In the genomic region with DNA sequence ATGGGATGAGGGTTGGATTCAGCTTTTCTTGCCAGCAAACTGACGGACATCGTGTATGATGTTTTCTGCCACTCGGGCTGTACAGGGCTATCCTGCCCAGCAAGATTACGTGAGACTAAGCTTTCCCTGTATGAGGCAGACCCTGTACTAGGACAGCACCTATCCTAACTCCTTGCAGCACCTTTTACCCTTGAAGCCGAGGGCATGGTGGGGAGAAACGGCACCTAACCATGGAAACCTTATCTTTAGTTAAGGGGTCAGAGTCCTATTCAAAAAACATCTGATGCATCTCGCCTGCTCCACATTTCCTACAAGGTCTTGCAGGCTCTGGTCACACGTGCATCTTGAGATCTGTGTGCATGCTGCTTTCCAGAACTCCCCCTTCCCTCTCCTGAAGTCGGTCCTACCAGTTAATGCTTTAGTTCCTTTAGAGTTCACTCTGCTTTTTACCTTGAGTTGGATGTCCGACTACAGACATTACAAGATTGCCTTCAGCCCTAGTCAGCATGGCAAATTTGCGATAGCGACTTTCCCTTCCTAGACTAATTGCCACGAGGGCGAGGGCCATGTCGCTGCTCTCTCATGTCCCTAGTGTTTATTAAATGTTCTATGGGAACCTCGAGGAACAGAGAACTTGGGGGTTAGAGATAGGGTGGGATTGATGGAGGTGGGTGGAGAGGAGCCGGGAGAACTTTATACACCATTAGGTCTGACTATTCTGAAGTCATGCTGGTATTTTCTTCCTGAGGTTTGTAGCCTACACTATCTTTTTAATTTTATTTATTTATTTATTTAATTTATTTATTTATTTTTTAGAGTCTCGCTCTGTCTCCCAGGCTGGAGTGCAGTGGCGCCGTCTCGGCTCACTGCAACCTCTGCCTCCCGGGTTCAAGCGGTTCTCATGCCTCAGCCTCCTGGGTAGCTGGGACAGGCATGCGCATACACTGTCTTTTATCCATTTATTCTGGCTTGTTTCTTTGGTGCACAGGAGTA, we compare ENCODE assay signal across 1 cellular context.
TF ChIP-seq lines count a peak whose summit lies in the region.

No MANE protein-coding gene starts in this region.

TF ChIP-seq in K562, 482 proteins besides CTCF, POLR2A, EP300 and RAD21 (continued from another document and continues in another):
- TF ChIP-seq MNT (conservative IDR thresholded peaks at IDR 0.05) (peak; percentile 53 to 56; a peak in 3 of 4 replicates), MXI1 (IDR thresholded peaks at IDR 0.05; ENCODE audit: low read depth, low read length) (0 out of 2 replicates have a peak, but pooled peaks have one; percentile 33), GMEB1 (CRISPR knock-in tag; IDR thresholded peaks at IDR 0.05) (no peak), PRDM10 (IDR thresholded peaks at IDR 0.05; ENCODE audit: partially characterized antibody) (peak; percentile 47), HEY1 (CRISPR knock-in tag; IDR thresholded peaks at IDR 0.05; ENCODE audit: borderline replicate concordance) (no peak), POLR2AphosphoS5 (IDR thresholded peaks at IDR 0.05; ENCODE audit: control insufficient read depth, insufficient read depth, low read depth, low read length) (peak; percentile 69; the same call in 1 of the 2 replicates), TOE1 (IDR thresholded peaks at IDR 0.05; ENCODE audit: borderline replicate concordance) (0 out of 2 replicates have a peak, but pooled peaks have one; percentile 21), TOE1 (CRISPR knock-in tag; IDR thresholded peaks at IDR 0.05; ENCODE audit: borderline replicate concordance, low read depth) (no peak), PPARD (CRISPR knock-in tag; IDR thresholded peaks at IDR 0.05) (no peak), ZBTB7A (IDR thresholded peaks at IDR 0.05; ENCODE audit: borderline replicate concordance, control insufficient read depth, low read depth, low read length) (no peak), MBD2 (IDR thresholded peaks at IDR 0.05; ENCODE audit: borderline replicate concordance, low read depth) (0 out of 2 replicates have a peak, but pooled peaks have one; percentile 18), RBM22 (IDR thresholded peaks at IDR 0.05; ENCODE audit: low read depth, low read length, poor library complexity, severe bottlenecking) (peak; percentile 49), FOXM1 (IDR thresholded peaks at IDR 0.05; ENCODE audit: low read depth) (no peak), FOXM1 (CRISPR knock-in tag; IDR thresholded peaks at IDR 0.05; ENCODE audit: low read depth) (0 out of 2 replicates have a peak, but pooled peaks have one; percentile 52), ZFP1 (CRISPR knock-in tag; IDR thresholded peaks at IDR 0.05) (no peak), SIRT6 (IDR thresholded peaks at IDR 0.05; ENCODE audit: low read depth, low read length) (peak; percentile 17), GATAD2A (IDR thresholded peaks at IDR 0.05) (no peak), MYNN (IDR thresholded peaks at IDR 0.05) (peak; percentile 69; the same call in 1 of the 2 replicates), MYNN (CRISPR knock-in tag; IDR thresholded peaks at IDR 0.05) (no peak), RBBP5 (IDR thresholded peaks at IDR 0.05; ENCODE audit: borderline replicate concordance, insufficient read depth, low read length, poor library complexity, severe bottlenecking) (peak; percentile 8), ZBED1 (IDR thresholded peaks at IDR 0.05) (0 out of 2 replicates have a peak, but pooled peaks have one; percentile 56)
- TF ChIP-seq, protein P1, sequence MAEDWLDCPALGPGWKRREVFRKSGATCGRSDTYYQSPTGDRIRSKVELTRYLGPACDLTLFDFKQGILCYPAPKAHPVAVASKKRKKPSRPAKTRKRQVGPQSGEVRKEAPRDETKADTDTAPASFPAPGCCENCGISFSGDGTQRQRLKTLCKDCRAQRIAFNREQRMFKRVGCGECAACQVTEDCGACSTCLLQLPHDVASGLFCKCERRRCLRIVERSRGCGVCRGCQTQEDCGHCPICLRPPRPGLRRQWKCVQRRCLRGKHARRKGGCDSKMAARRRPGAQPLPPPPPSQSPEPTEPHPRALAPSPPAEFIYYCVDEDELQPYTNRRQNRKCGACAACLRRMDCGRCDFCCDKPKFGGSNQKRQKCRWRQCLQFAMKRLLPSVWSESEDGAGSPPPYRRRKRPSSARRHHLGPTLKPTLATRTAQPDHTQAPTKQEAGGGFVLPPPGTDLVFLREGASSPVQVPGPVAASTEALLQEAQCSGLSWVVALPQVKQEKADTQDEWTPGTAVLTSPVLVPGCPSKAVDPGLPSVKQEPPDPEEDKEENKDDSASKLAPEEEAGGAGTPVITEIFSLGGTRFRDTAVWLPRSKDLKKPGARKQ (CRISPR knock-in tag; IDR thresholded peaks at IDR 0.05): 0 out of 2 replicates have a peak, but pooled peaks have one; percentile 37
- TF ChIP-seq, protein P2, sequence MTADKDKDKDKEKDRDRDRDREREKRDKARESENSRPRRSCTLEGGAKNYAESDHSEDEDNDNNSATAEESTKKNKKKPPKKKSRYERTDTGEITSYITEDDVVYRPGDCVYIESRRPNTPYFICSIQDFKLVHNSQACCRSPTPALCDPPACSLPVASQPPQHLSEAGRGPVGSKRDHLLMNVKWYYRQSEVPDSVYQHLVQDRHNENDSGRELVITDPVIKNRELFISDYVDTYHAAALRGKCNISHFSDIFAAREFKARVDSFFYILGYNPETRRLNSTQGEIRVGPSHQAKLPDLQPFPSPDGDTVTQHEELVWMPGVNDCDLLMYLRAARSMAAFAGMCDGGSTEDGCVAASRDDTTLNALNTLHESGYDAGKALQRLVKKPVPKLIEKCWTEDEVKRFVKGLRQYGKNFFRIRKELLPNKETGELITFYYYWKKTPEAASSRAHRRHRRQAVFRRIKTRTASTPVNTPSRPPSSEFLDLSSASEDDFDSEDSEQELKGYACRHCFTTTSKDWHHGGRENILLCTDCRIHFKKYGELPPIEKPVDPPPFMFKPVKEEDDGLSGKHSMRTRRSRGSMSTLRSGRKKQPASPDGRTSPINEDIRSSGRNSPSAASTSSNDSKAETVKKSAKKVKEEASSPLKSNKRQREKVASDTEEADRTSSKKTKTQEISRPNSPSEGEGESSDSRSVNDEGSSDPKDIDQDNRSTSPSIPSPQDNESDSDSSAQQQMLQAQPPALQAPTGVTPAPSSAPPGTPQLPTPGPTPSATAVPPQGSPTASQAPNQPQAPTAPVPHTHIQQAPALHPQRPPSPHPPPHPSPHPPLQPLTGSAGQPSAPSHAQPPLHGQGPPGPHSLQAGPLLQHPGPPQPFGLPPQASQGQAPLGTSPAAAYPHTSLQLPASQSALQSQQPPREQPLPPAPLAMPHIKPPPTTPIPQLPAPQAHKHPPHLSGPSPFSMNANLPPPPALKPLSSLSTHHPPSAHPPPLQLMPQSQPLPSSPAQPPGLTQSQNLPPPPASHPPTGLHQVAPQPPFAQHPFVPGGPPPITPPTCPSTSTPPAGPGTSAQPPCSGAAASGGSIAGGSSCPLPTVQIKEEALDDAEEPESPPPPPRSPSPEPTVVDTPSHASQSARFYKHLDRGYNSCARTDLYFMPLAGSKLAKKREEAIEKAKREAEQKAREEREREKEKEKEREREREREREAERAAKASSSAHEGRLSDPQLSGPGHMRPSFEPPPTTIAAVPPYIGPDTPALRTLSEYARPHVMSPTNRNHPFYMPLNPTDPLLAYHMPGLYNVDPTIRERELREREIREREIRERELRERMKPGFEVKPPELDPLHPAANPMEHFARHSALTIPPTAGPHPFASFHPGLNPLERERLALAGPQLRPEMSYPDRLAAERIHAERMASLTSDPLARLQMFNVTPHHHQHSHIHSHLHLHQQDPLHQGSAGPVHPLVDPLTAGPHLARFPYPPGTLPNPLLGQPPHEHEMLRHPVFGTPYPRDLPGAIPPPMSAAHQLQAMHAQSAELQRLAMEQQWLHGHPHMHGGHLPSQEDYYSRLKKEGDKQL (CRISPR knock-in tag; IDR thresholded peaks at IDR 0.05; ENCODE audit: borderline replicate concordance): no peak
- TF ChIP-seq, protein P3, sequence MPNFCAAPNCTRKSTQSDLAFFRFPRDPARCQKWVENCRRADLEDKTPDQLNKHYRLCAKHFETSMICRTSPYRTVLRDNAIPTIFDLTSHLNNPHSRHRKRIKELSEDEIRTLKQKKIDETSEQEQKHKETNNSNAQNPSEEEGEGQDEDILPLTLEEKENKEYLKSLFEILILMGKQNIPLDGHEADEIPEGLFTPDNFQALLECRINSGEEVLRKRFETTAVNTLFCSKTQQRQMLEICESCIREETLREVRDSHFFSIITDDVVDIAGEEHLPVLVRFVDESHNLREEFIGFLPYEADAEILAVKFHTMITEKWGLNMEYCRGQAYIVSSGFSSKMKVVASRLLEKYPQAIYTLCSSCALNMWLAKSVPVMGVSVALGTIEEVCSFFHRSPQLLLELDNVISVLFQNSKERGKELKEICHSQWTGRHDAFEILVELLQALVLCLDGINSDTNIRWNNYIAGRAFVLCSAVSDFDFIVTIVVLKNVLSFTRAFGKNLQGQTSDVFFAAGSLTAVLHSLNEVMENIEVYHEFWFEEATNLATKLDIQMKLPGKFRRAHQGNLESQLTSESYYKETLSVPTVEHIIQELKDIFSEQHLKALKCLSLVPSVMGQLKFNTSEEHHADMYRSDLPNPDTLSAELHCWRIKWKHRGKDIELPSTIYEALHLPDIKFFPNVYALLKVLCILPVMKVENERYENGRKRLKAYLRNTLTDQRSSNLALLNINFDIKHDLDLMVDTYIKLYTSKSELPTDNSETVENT (CRISPR knock-in tag; IDR thresholded peaks at IDR 0.05): no peak
- TF ChIP-seq, protein P4, sequence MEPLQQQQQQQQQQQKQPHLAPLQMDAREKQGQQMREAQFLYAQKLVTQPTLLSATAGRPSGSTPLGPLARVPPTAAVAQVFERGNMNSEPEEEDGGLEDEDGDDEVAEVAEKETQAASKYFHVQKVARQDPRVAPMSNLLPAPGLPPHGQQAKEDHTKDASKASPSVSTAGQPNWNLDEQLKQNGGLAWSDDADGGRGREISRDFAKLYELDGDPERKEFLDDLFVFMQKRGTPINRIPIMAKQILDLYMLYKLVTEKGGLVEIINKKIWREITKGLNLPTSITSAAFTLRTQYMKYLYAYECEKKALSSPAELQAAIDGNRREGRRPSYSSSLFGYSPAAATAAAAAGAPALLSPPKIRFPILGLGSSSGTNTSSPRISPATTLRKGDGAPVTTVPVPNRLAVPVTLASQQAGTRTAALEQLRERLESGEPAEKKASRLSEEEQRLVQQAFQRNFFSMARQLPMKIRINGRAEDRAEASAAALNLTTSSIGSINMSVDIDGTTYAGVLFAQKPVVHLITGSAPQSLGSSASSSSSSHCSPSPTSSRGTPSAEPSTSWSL (CRISPR knock-in tag; IDR thresholded peaks at IDR 0.05; ENCODE audit: borderline replicate concordance): no peak
